32 cellular contexts compared by ENCODE assay signal in genomic region chr20:3133156-3133555, GRCh38. TPM values are rescaled to one million over a fixed set of nuclear protein-coding genes. Genes with fewer than 3 reads are reported as not detected.
"Had no signal": no experiment of that assay in that cellular context is flagged by ENCODE, and none has a peak within 500 bp of the region (broad histone marks: within the 10 kb centered on the region; RNA-seq: fewer than 3 reads in every experiment).

No MANE protein-coding gene starts in this region.

- H3K27me3 Mint-ChIP-seq: effector memory CD8-positive, alpha-beta T cell; naive thymus-derived CD4-positive, alpha-beta T cell; stimulated activated memory B cell treated with anti-CD40 and anti-IgM and Interleukin-4, amounts not matched to agents 10 μg/mL and 1 μg/mL and 100 μg/mL, for 72 hours; stimulated activated naive CD8-positive, alpha-beta T cell treated with anti-CD3 and anti-CD28 coated beads, Interleukin-15, Interleukin-2, amounts not matched to agents 100 ng/mL and 50 ng/mL, for 24 hours had no signal

- H3K4me3 Mint-ChIP-seq: effector memory CD8-positive, alpha-beta T cell; naive thymus-derived CD4-positive, alpha-beta T cell; nephron; neural progenitor cell; stimulated activated memory B cell treated with anti-CD40 and anti-IgM and Interleukin-4, amounts not matched to agents 10 μg/mL and 1 μg/mL and 100 μg/mL, for 72 hours; stimulated activated naive CD8-positive, alpha-beta T cell treated with anti-CD3 and anti-CD28 coated beads, Interleukin-15, Interleukin-2, amounts not matched to agents 100 ng/mL and 50 ng/mL, for 24 hours had no signal

- H3K27ac ChIP-seq: esophagus squamous epithelium, foreskin keratinocyte, gastroesophageal sphincter, heart left ventricle, hepatocyte, left lung, neural progenitor cell, prostate gland, right atrium auricular region, spleen, transverse colon, upper lobe of right lung, uterus had no signal

- H3K27me3 ChIP-seq: esophagus squamous epithelium, foreskin keratinocyte, gastroesophageal sphincter, heart left ventricle, hepatocyte, left lung, neural progenitor cell, right atrium auricular region, spleen, transverse colon, upper lobe of right lung, uterus had no signal

- H3K9me3 ChIP-seq: esophagus squamous epithelium, gastroesophageal sphincter, heart left ventricle, left lung, prostate gland, right atrium auricular region, spleen, transverse colon, upper lobe of right lung, uterus had no signal

- H3K9me3 Mint-ChIP-seq: effector memory CD8-positive, alpha-beta T cell; naive thymus-derived CD4-positive, alpha-beta T cell; neural progenitor cell; stimulated activated memory B cell treated with anti-CD40 and anti-IgM and Interleukin-4, amounts not matched to agents 10 μg/mL and 1 μg/mL and 100 μg/mL, for 72 hours; stimulated activated naive CD8-positive, alpha-beta T cell treated with anti-CD3 and anti-CD28 coated beads, Interleukin-15, Interleukin-2, amounts not matched to agents 100 ng/mL and 50 ng/mL, for 24 hours had no signal

- H3K4me1 ChIP-seq: foreskin keratinocyte, left lung, neural progenitor cell, prostate gland, transverse colon, upper lobe of right lung, uterus had no signal

- H3K9ac ChIP-seq: neural progenitor cell had no signal

- H3K4me3 ChIP-seq: esophagus squamous epithelium, gastroesophageal sphincter, heart left ventricle, hepatocyte, left lung, neural progenitor cell, prostate gland, right atrium auricular region, spleen, transverse colon, upper lobe of right lung, uterus had no signal

- H3K4me1 Mint-ChIP-seq: nephron, neural progenitor cell had no signal

- H3K27ac Mint-ChIP-seq: effector memory CD8-positive, alpha-beta T cell; naive thymus-derived CD4-positive, alpha-beta T cell; nephron; neural progenitor cell; stimulated activated memory B cell treated with anti-CD40 and anti-IgM and Interleukin-4, amounts not matched to agents 10 μg/mL and 1 μg/mL and 100 μg/mL, for 72 hours; stimulated activated naive CD8-positive, alpha-beta T cell treated with anti-CD3 and anti-CD28 coated beads, Interleukin-15, Interleukin-2, amounts not matched to agents 100 ng/mL and 50 ng/mL, for 24 hours had no signal

- DNase-seq: cortex of kidney; effector memory CD8-positive, alpha-beta T cell; erythroblast; esophagus squamous epithelium; foreskin keratinocyte; heart left ventricle; left cardiac atrium; left lung; mesendoderm; midbrain; naive thymus-derived CD4-positive, alpha-beta T cell; spleen; stimulated activated CD4-positive, alpha-beta T cell treated with anti-CD3 and anti-CD28 coated beads, Interleukin-4, amount 100 ng/mL, for 4 hours; transverse colon; upper lobe of right lung; uterus had no signal

- H3K36me3 ChIP-seq: gastroesophageal sphincter, left lung, neural progenitor cell, prostate gland, right atrium auricular region, transverse colon, upper lobe of right lung, uterus had no signal

- ATAC-seq: effector memory CD8-positive, alpha-beta T cell; foreskin keratinocyte; gastroesophageal sphincter; heart left ventricle; left cardiac atrium; left lung; naive thymus-derived CD4-positive, alpha-beta T cell; sciatic nerve; stimulated activated memory B cell treated with anti-CD40 and anti-IgM and Interleukin-4, amounts not matched to agents 10 μg/mL and 1 μg/mL and 100 μg/mL, for 72 hours; upper lobe of right lung had no signal

- H2AFZ ChIP-seq: hepatocyte, neural progenitor cell had no signal

- H3K4me2 ChIP-seq: hepatocyte, neural progenitor cell had no signal

RNA-seq across cellular contexts. Expression of gene AVP, which starts 48.6 kb away (rescaled TPM):
- total RNA-seq: dermis microvascular lymphatic vessel endothelial cell, esophagus squamous epithelium, foreskin keratinocyte, gastroesophageal sphincter, heart left ventricle, kidney epithelial cell, left cardiac atrium, left lung, lower leg skin, lung microvascular endothelial cell, mucosa of gallbladder, osteocyte, right atrium auricular region, sciatic nerve, skeletal muscle tissue, transverse colon, upper lobe of right lung, uterus had no signal
- polyA plus RNA-seq: foreskin keratinocyte; heart left ventricle; naive thymus-derived CD4-positive, alpha-beta T cell; spleen had no signal
